In the genomic region with DNA sequence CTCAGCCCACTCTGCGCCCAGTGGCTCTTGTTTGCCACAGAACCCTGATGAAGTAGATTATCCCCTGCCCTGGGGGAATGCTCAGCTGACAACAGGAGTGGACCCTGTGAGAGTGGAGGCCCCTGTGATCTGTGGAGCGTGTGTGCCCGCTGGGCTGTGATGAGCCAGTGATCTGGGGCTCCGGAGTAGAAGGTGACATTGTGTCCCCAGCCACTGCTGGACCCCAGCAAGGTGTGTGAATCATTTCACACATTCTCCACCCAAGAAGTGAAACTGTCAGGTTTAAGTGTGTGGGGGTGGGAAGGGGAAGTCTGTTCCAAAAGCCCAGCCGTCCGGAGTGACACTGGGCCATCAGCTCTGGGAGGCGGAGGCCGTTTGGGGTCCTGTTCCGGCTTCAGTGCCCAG, we compare ENCODE assay signal across 9 cellular contexts. TPM values are rescaled to one million over a fixed set of nuclear protein-coding genes. Genes with fewer than 3 reads are reported as not detected.
DNase-seq lines count a peak whose midpoint lies in the region; ATAC-seq lines count a peak whose summit lies in the region.
"Had no signal": no experiment of that assay in that cellular context is flagged by ENCODE, and none has a peak within 500 bp of the region (broad histone marks: within the 10 kb centered on the region; RNA-seq: fewer than 3 reads in every experiment).

No MANE protein-coding gene starts in this region.

- H3K9me3 Mint-ChIP-seq in activated CD4-positive, alpha-beta T cell treated with anti-CD3 and anti-CD28 coated beads, Interleukin-2, amount 10 ng/mL, durations not matched to agents 7 days and 5 days: no peaks in the 10 kb centered on the region
- no peaks in the 10 kb centered on the region for H3K9me3 Mint-ChIP-seq in activated T-helper 1 cell treated with anti-CD3 and anti-CD28 coated beads, Interleukin-12 subunit alpha, Interleukin-12 subunit beta, Interleukin-2, Interleukin-4 antibody, amounts not matched to agents 30 ng/mL and 10 ng/mL and 1 ng/mL, durations not matched to agents 14 hours and 24 hours and 36 hours
- no peaks in the 10 kb centered on the region for H3K9me3 Mint-ChIP-seq in stimulated activated naive CD8-positive, alpha-beta T cell treated with anti-CD3 and anti-CD28 coated beads, Interleukin-15, Interleukin-2, amounts not matched to agents 100 ng/mL and 50 ng/mL, for 24 hours

- H3K4me1 Mint-ChIP-seq in activated CD4-positive, alpha-beta T cell treated with anti-CD3 and anti-CD28 coated beads, Interleukin-2, amount 10 ng/mL, durations not matched to agents 7 days and 5 days: peaks cover 52% of the 10 kb centered on the region
- peaks cover 39% of the 10 kb centered on the region for H3K4me1 Mint-ChIP-seq in activated T-helper 1 cell treated with anti-CD3 and anti-CD28 coated beads, Interleukin-12 subunit alpha, Interleukin-12 subunit beta, Interleukin-2, Interleukin-4 antibody, amounts not matched to agents 30 ng/mL and 10 ng/mL and 1 ng/mL, durations not matched to agents 14 hours and 24 hours and 36 hours (ENCODE audit: low read depth)
- H3K4me1 Mint-ChIP-seq in stimulated activated naive CD8-positive, alpha-beta T cell treated with anti-CD3 and anti-CD28 coated beads, Interleukin-15, Interleukin-2, amounts not matched to agents 100 ng/mL and 50 ng/mL, for 24 hours (ENCODE audit: low read depth): peaks cover 55% of the 10 kb centered on the region

- peaks cover 2% of the 10 kb centered on the region for H3K36me3 Mint-ChIP-seq in activated CD4-positive, alpha-beta T cell treated with anti-CD3 and anti-CD28 coated beads, Interleukin-2, amount 10 ng/mL, durations not matched to agents 7 days and 5 days (ENCODE audit: low read depth)
- peaks cover 2% of the 10 kb centered on the region for H3K36me3 Mint-ChIP-seq in activated T-helper 1 cell treated with anti-CD3 and anti-CD28 coated beads, Interleukin-12 subunit alpha, Interleukin-12 subunit beta, Interleukin-2, Interleukin-4 antibody, amounts not matched to agents 30 ng/mL and 10 ng/mL and 1 ng/mL, durations not matched to agents 14 hours and 24 hours and 36 hours (ENCODE audit: low read depth)
- H3K36me3 Mint-ChIP-seq in stimulated activated naive CD8-positive, alpha-beta T cell treated with anti-CD3 and anti-CD28 coated beads, Interleukin-15, Interleukin-2, amounts not matched to agents 100 ng/mL and 50 ng/mL, for 24 hours (ENCODE audit: low read depth): no peaks in the 10 kb centered on the region

- peak overlapping the region; percentile 70 for H3K4me3 Mint-ChIP-seq in activated CD4-positive, alpha-beta T cell treated with anti-CD3 and anti-CD28 coated beads, Interleukin-2, amount 10 ng/mL, durations not matched to agents 7 days and 5 days
- peak overlapping the region; percentile 74 for H3K4me3 Mint-ChIP-seq in activated T-helper 1 cell treated with anti-CD3 and anti-CD28 coated beads, Interleukin-12 subunit alpha, Interleukin-12 subunit beta, Interleukin-2, Interleukin-4 antibody, amounts not matched to agents 30 ng/mL and 10 ng/mL and 1 ng/mL, durations not matched to agents 14 hours and 24 hours and 36 hours
- H3K4me3 Mint-ChIP-seq in stimulated activated naive CD8-positive, alpha-beta T cell treated with anti-CD3 and anti-CD28 coated beads, Interleukin-15, Interleukin-2, amounts not matched to agents 100 ng/mL and 50 ng/mL, for 24 hours: peak overlapping the region; percentile 58

- ATAC-seq in HG02798 (IDR thresholded peaks at IDR 0.05; ENCODE audit: poor library complexity, unreplicated experiment): peak; percentile 47

- POLR2A ChIA-PET in activated CD4-positive, alpha-beta T cell treated with anti-CD3 and anti-CD28 coated beads, Interleukin-2, amount 10 ng/mL, durations not matched to agents 7 days and 5 days (lab: Charles Lee): no interaction called here

- no peak for DNase-seq in activated CD4-positive, alpha-beta T cell treated with anti-CD3 and anti-CD28 coated beads, Interleukin-2, amount 10 ng/mL, durations not matched to agents 7 days and 5 days
- DNase-seq in activated CD4-positive, alpha-beta T cell treated with anti-CD3 and anti-CD28 coated beads, Interleukin-2, amount 50 U/mL, for 1 hour: no peak
- DNase-seq in activated T-helper 1 cell treated with anti-CD3 and anti-CD28 coated beads, Interleukin-12 subunit alpha, Interleukin-12 subunit beta, Interleukin-2, Interleukin-4 antibody, amounts not matched to agents 30 ng/mL and 10 ng/mL and 1 ng/mL, durations not matched to agents 14 hours and 24 hours and 36 hours (ENCODE audit: low spot score): no peak
- DNase-seq in NCI-H226 (no peak), NCI-H345 (lab: John Stamatoyannopoulos, UW) (no peak)
- DNase-seq in stimulated activated CD4-positive, alpha-beta T cell treated with anti-CD3 and anti-CD28 coated beads, Interleukin-15, amount 100 ng/mL, for 24 hours: no peak
- DNase-seq: dermis blood vessel endothelial cell had no signal

- intact Hi-C loops in activated T-helper 1 cell treated with anti-CD3 and anti-CD28 coated beads, Interleukin-12 subunit alpha, Interleukin-12 subunit beta, Interleukin-2, Interleukin-4 antibody, amounts not matched to agents 30 ng/mL and 10 ng/mL and 1 ng/mL, durations not matched to agents 14 hours and 24 hours and 36 hours (cut with micrococcal nuclease): no loop called here

- CTCF ChIA-PET in activated CD4-positive, alpha-beta T cell treated with anti-CD3 and anti-CD28 coated beads, Interleukin-2, amount 10 ng/mL, durations not matched to agents 7 days and 5 days (lab: Charles Lee): no interaction called here

- peak overlapping the region; percentile 93 for H3K27ac Mint-ChIP-seq in activated CD4-positive, alpha-beta T cell treated with anti-CD3 and anti-CD28 coated beads, Interleukin-2, amount 10 ng/mL, durations not matched to agents 7 days and 5 days
- H3K27ac Mint-ChIP-seq in activated T-helper 1 cell treated with anti-CD3 and anti-CD28 coated beads, Interleukin-12 subunit alpha, Interleukin-12 subunit beta, Interleukin-2, Interleukin-4 antibody, amounts not matched to agents 30 ng/mL and 10 ng/mL and 1 ng/mL, durations not matched to agents 14 hours and 24 hours and 36 hours: peak overlapping the region; percentile 61
- peak overlapping the region; percentile 76 for H3K27ac Mint-ChIP-seq in stimulated activated naive CD8-positive, alpha-beta T cell treated with anti-CD3 and anti-CD28 coated beads, Interleukin-15, Interleukin-2, amounts not matched to agents 100 ng/mL and 50 ng/mL, for 24 hours

- no peaks in the 10 kb centered on the region for H3K27me3 Mint-ChIP-seq in activated CD4-positive, alpha-beta T cell treated with anti-CD3 and anti-CD28 coated beads, Interleukin-2, amount 10 ng/mL, durations not matched to agents 7 days and 5 days
- peaks cover 3% of the 10 kb centered on the region for H3K27me3 Mint-ChIP-seq in activated T-helper 1 cell treated with anti-CD3 and anti-CD28 coated beads, Interleukin-12 subunit alpha, Interleukin-12 subunit beta, Interleukin-2, Interleukin-4 antibody, amounts not matched to agents 30 ng/mL and 10 ng/mL and 1 ng/mL, durations not matched to agents 14 hours and 24 hours and 36 hours (ENCODE audit: insufficient read depth)
- no peaks in the 10 kb centered on the region for H3K27me3 Mint-ChIP-seq in stimulated activated naive CD8-positive, alpha-beta T cell treated with anti-CD3 and anti-CD28 coated beads, Interleukin-15, Interleukin-2, amounts not matched to agents 100 ng/mL and 50 ng/mL, for 24 hours

RNA-seq across cellular contexts. Expression of a gene that starts 33.1 kb away (rescaled TPM):
- total RNA-seq in activated CD4-positive, alpha-beta T cell treated with anti-CD3 and anti-CD28 coated beads, Interleukin-2, amount 10 ng/mL, durations not matched to agents 7 days and 5 days: 10 to 100 TPM; 40.8 to 43.2 TPM
- 87.1 and 90.6 TPM in 2 replicates for total RNA-seq in activated T-helper 1 cell treated with anti-CD3 and anti-CD28 coated beads, Interleukin-12 subunit alpha, Interleukin-12 subunit beta, Interleukin-2, Interleukin-4 antibody, amounts not matched to agents 30 ng/mL and 10 ng/mL and 1 ng/mL, durations not matched to agents 14 hours and 24 hours and 36 hours

RNA-seq across cellular contexts. Expression of a gene that starts 49.6 kb away (rescaled TPM):
- total RNA-seq in activated CD4-positive, alpha-beta T cell treated with anti-CD3 and anti-CD28 coated beads, Interleukin-2, amount 10 ng/mL, durations not matched to agents 7 days and 5 days: under 1 TPM; 0.20 to 0.23 TPM
- total RNA-seq in activated T-helper 1 cell treated with anti-CD3 and anti-CD28 coated beads, Interleukin-12 subunit alpha, Interleukin-12 subunit beta, Interleukin-2, Interleukin-4 antibody, amounts not matched to agents 30 ng/mL and 10 ng/mL and 1 ng/mL, durations not matched to agents 14 hours and 24 hours and 36 hours: 0.39 and 0.44 TPM in 2 replicates
